Comparison of ENCODE assay signal across 5 cellular contexts in genomic region chr17:69168642-69169041, GRCh38. TPM values are rescaled to one million over a fixed set of nuclear protein-coding genes. Genes with fewer than 3 reads are reported as not detected.
"Had no signal": no experiment of that assay in that cellular context is flagged by ENCODE, and none has a peak within 500 bp of the region (broad histone marks: within the 10 kb centered on the region; RNA-seq: fewer than 3 reads in every experiment).

No MANE protein-coding gene starts in this region.

RNA-seq across cellular contexts. Expression of gene ABCA6, which starts 26.9 kb away (rescaled TPM):
- total RNA-seq: PC-3, PC-9, RPMI7951, SJCRH30, SJSA1 had no signal

RNA-seq across cellular contexts. Expression of gene ABCA10, which starts 60.0 kb away (rescaled TPM):
- total RNA-seq: PC-9, SJCRH30 had no signal
